In the genomic region with DNA sequence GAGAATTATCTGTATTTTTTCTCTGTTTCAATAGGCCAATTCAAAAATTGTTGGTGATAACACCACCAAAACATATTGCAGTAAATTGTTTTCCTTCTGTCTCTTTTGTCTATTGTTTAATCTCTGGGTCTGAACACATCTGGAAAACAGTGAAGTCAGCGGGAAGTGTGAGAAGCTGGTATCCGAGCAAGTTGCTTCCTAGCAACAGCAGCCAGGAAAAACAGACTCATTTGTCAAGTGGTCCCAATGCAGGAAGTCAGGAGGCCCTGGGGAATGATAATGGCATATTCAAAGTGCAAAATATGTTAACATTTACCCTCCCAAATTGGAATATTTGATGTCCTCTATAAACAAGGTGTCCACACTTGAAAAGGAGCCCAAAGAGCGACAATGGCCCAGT, we compare ENCODE assay signal across 15 cellular contexts.
DNase-seq lines count a peak whose midpoint lies in the region; ATAC-seq and TF ChIP-seq lines count a peak whose summit lies in the region.
"Had no signal": no experiment of that assay in that cellular context is flagged by ENCODE, and none has a peak within 500 bp of the region (broad histone marks: within the 10 kb centered on the region; RNA-seq: fewer than 3 reads in every experiment).

No MANE protein-coding gene starts in this region.

- H3K79me2 ChIP-seq in MM.1S (ENCODE audit: low read length) = no peaks in the 10 kb centered on the region
- no peaks in the 10 kb centered on the region for H3K79me2 ChIP-seq in PC-3 (ENCODE audit: low read length)

- ATAC-seq in stimulated activated naive CD8-positive, alpha-beta T cell treated with anti-CD3 and anti-CD28 coated beads, Interleukin-15, amount 100 ng/mL, for 72 hours = no peak
- no peak for ATAC-seq in PC-3
- ATAC-seq: stimulated activated naive CD8-positive, alpha-beta T cell treated with anti-CD3 and anti-CD28 coated beads, Interleukin-15, Interleukin-2, amounts not matched to agents 100 U/mL and 50 U/mL, for 24 hours had no signal

- H4K20me1 ChIP-seq in MM.1S (ENCODE audit: insufficient read depth, low read length) = no peaks in the 10 kb centered on the region
- H4K20me1 ChIP-seq in PC-3 (ENCODE audit: low read length) = no peaks in the 10 kb centered on the region

- H3K27me3 ChIP-seq in MM.1S (replicated peaks; ENCODE audit: insufficient read depth, low read length) (no peaks in the 10 kb centered on the region), PC-3 (ENCODE audit: low read length) (no peaks in the 10 kb centered on the region)

- H3K36me3 ChIP-seq in MM.1S (replicated peaks; ENCODE audit: insufficient read depth, low read length) = no peaks in the 10 kb centered on the region
- no peaks in the 10 kb centered on the region for H3K36me3 ChIP-seq in PC-3 (ENCODE audit: low read depth, low read length)

- H3K4me3 ChIP-seq in MM.1S (ENCODE audit: low read length) (no peak overlapping the region), PC-3 (ENCODE audit: low read length) (no peak overlapping the region)

- no peak for TF ChIP-seq CTCF in nephron (IDR thresholded peaks at IDR 0.05; ENCODE audit: unreplicated experiment in 3 of 3)
- TF ChIP-seq CTCF in MM.1S (IDR thresholded peaks at IDR 0.05; ENCODE audit: low read length) = no peak
- TF ChIP-seq CTCF in PC-3 (conservative IDR thresholded peaks at IDR 0.05; ENCODE audit: low read depth, low read length) = no peak

- H2AFZ ChIP-seq in MM.1S (ENCODE audit: low read length) (no peak overlapping the region), PC-3 (ENCODE audit: low read length) (no peak overlapping the region)

- H3K9me2 ChIP-seq in MM.1S (replicated peaks; ENCODE audit: insufficient read depth, low read length) (no peaks in the 10 kb centered on the region), PC-3 (replicated peaks; ENCODE audit: low read length) (no peaks in the 10 kb centered on the region)

- CTCF ChIA-PET in PC-3 (lab: Charles Lee) = no interaction called here

- H3K9ac ChIP-seq in MM.1S (ENCODE audit: low read length) (no peak overlapping the region), PC-3 (ENCODE audit: low read length) (no peak overlapping the region)

- POLR2A ChIA-PET in PC-3 (lab: Charles Lee; ENCODE audit: unreplicated experiment) = no interaction called here

- no peak overlapping the region for H3K4me2 ChIP-seq in MM.1S (ENCODE audit: low read depth, low read length)
- H3K4me2 ChIP-seq in PC-3 (ENCODE audit: low read length) = no peak overlapping the region

- H3K27ac Mint-ChIP-seq in nephron = peak overlapping the region; percentile 11 to 35 (median 28)
- no peak overlapping the region for H3K27ac Mint-ChIP-seq in stimulated activated naive CD8-positive, alpha-beta T cell treated with anti-CD3 and anti-CD28 coated beads, Interleukin-15, amount 100 ng/mL, for 72 hours
- H3K27ac Mint-ChIP-seq: activated T-cell treated with anti-CD3 and anti-CD28 coated beads, Interleukin-2, amount 50 U/mL, for 24 hours; CD8-positive, alpha-beta memory T cell had no signal

- H3K4me1 Mint-ChIP-seq in nephron = peaks cover 14% of the 10 kb centered on the region
- no peaks in the 10 kb centered on the region for H3K4me1 Mint-ChIP-seq in stimulated activated naive CD8-positive, alpha-beta T cell treated with anti-CD3 and anti-CD28 coated beads, Interleukin-15, amount 100 ng/mL, for 72 hours
- H3K4me1 Mint-ChIP-seq: CD8-positive, alpha-beta memory T cell had no signal

- no TSS peak for BruUV-seq in PC-3 (replicated peaks; lab: Mats Ljungman, UMichigan)

- DNase-seq in COR-L47 (lab: John Stamatoyannopoulos, UW) (peak; percentile 47), NCI-H2171 treated with DMSO at 0.1 percent for 48 hours (lab: John Stamatoyannopoulos, UW) (peak; percentile 72), fibroblast of gingiva (ENCODE audit: low read depth) (peak; percentile 19), MM.1S (no peak), ecto neural progenitor cell (ENCODE audit: low spot score) (no peak), PC-3 (no peak)
- DNase-seq in stimulated activated naive CD8-positive, alpha-beta T cell treated with anti-CD3 and anti-CD28 coated beads, Interleukin-15, amount 100 ng/mL, for 72 hours = no peak
- DNase-seq: activated CD4-positive, CD25-positive, alpha-beta regulatory T cell; activated T-cell treated with anti-CD3 and anti-CD28 coated beads, Interleukin-2, amount 50 U/mL, for 24 hours; aorta; CD8-positive, alpha-beta memory T cell; islet precursor cell; NCI-H774; stimulated activated naive CD8-positive, alpha-beta T cell treated with anti-CD3 and anti-CD28 coated beads, Interleukin-15, Interleukin-2, amounts not matched to agents 100 U/mL and 50 U/mL, for 24 hours had no signal

- intact Hi-C loops in PC-3 (cut with micrococcal nuclease) = no loop called here

- H3F3A ChIP-seq in MM.1S (ENCODE audit: insufficient read depth, low read length) (no peaks in the 10 kb centered on the region), PC-3 (ENCODE audit: low read length, unreplicated experiment) (no peaks in the 10 kb centered on the region)

- no peaks in the 10 kb centered on the region for H3K36me3 Mint-ChIP-seq in nephron (ENCODE audit: low read depth)
- H3K36me3 Mint-ChIP-seq: CD8-positive, alpha-beta memory T cell had no signal

- H3K4me3 Mint-ChIP-seq in nephron = no peak overlapping the region
- no peak overlapping the region for H3K4me3 Mint-ChIP-seq in stimulated activated naive CD8-positive, alpha-beta T cell treated with anti-CD3 and anti-CD28 coated beads, Interleukin-15, amount 100 ng/mL, for 72 hours
- H3K4me3 Mint-ChIP-seq: activated T-cell treated with anti-CD3 and anti-CD28 coated beads, Interleukin-2, amount 50 U/mL, for 24 hours; CD8-positive, alpha-beta memory T cell had no signal

- H3K9me3 Mint-ChIP-seq in nephron = peaks cover 14% of the 10 kb centered on the region
- no peaks in the 10 kb centered on the region for H3K9me3 Mint-ChIP-seq in stimulated activated naive CD8-positive, alpha-beta T cell treated with anti-CD3 and anti-CD28 coated beads, Interleukin-15, amount 100 ng/mL, for 72 hours
- H3K9me3 Mint-ChIP-seq: activated T-cell treated with anti-CD3 and anti-CD28 coated beads, Interleukin-2, amount 50 U/mL, for 24 hours had no signal

- H3K9me3 ChIP-seq in MM.1S (replicated peaks; ENCODE audit: insufficient read depth, low read length) (no peaks in the 10 kb centered on the region), PC-3 (ENCODE audit: low read length) (no peaks in the 10 kb centered on the region)

- H3K27me3 Mint-ChIP-seq in nephron (ENCODE audit: low read depth) = no peaks in the 10 kb centered on the region
- peaks cover 8% of the 10 kb centered on the region for H3K27me3 Mint-ChIP-seq in stimulated activated naive CD8-positive, alpha-beta T cell treated with anti-CD3 and anti-CD28 coated beads, Interleukin-15, amount 100 ng/mL, for 72 hours

- no peaks in the 10 kb centered on the region for H3K4me1 ChIP-seq in MM.1S (ENCODE audit: low read length)
- no peaks in the 10 kb centered on the region for H3K4me1 ChIP-seq in PC-3 (ENCODE audit: insufficient read depth, low read length)

- H3K27ac ChIP-seq in MM.1S (ENCODE audit: low read length) (no peak overlapping the region), PC-3 (ENCODE audit: low read length) (no peak overlapping the region)

Comparison
In these comparisons a context has a peak if more than half of its experiments do, and no peak if none do; other contexts are left out.
1. DNase-seq: peak in COR-L47 (single experiment), NCI-H2171 treated with DMSO at 0.1 percent for 48 hours (single experiment) and fibroblast of gingiva (single experiment); none in MM.1S (single experiment), ecto neural progenitor cell (single experiment), stimulated activated naive CD8-positive, alpha-beta T cell treated with anti-CD3 and anti-CD28 coated beads, Interleukin-15, amount 100 ng/mL, for 72 hours (0 of 2) and PC-3 (single experiment).
2. H3K27ac Mint-ChIP-seq: peak in nephron (3 of 3); none in stimulated activated naive CD8-positive, alpha-beta T cell treated with anti-CD3 and anti-CD28 coated beads, Interleukin-15, amount 100 ng/mL, for 72 hours (0 of 2).